ENCODE assay signal across 8 cellular contexts in the genomic region with DNA sequence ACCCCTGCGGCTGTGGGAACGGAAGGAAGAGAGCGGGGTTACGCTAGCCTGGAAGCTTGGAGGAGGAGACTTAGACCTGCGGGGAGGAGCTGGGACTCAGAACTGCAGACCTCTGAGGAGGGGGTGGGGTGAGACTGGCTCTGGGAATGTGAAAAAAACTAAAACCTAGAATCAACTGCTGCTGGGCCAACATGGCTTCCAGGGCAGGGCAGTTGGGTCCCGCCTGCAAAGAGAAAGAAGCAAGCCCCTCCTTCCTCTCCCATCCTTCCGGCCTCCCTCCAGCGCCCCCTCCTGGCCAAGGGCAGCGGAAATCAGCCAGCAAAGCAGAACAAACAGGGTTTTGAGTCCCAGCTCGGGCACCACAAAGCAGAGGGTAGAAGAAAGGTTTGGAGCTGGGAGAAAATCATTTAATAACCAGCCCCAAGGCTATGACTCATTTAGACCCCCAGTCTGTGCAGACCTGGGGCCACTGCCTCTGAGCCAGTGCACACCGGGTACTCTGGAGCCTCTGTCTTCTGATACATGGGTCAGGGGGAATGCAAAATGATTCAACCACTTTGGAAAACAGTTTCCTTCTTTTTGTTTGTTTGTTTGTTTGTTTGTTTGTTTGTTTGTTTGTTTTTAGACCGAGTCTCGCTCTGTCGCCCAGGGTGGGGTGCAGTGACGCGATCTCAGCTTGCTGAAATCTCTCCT. TPM values are rescaled to one million over a fixed set of nuclear protein-coding genes. Genes with fewer than 3 reads are reported as not detected.
A peak's percentile ranks its signal among the peaks of the same experiment; 100 is the strongest.
DNase-seq lines count a peak whose midpoint lies in the region; ATAC-seq and TF ChIP-seq lines count a peak whose summit lies in the region.

No MANE protein-coding gene starts in this region.

- DNase-seq in ELR (ENCODE audit: low read depth), result peak; percentile 71
- peak; percentile 36 for DNase-seq in LHCN-M2 (ENCODE audit: low read depth)
- peak; percentile 93 for DNase-seq in UCSD-AML1 (lab: John Stamatoyannopoulos, UW; ENCODE audit: unreplicated experiment)
- DNase-seq in astrocyte of the spinal cord (ENCODE audit: low read depth, low spot score), result peak; percentile 22
- peak; percentile 86 for DNase-seq in left kidney (ENCODE audit: low read depth, low spot score)
- peak; percentile 78 to 90 (median 80) for DNase-seq in stimulated activated CD4-positive, alpha-beta T cell treated with anti-CD3 and anti-CD28 coated beads, TNF-alpha, amount 100 ng/mL, for 24 hours (ENCODE audit: low read depth in 3 of 3)

- in situ Hi-C loops in astrocyte of the spinal cord (cut with HindIII; ENCODE audit: low sequenced_read_pairs), result no loop called here

- peak; percentile 79 for TF ChIP-seq CTCF in astrocyte of the spinal cord (IDR thresholded peaks at IDR 0.05; ENCODE audit: low read depth, low read length)

- ATAC-seq in GM18511 (IDR thresholded peaks at IDR 0.05; ENCODE audit: unreplicated experiment), result no peak
- no peak for ATAC-seq in GM21367 (IDR thresholded peaks at IDR 0.05; ENCODE audit: unreplicated experiment)

- no peak overlapping the region for H3K4me3 ChIP-seq in astrocyte of the spinal cord (ENCODE audit: low read depth, low read length)

RNA-seq across cellular contexts. Expression of a gene that starts 7.3 kb away (rescaled TPM):
- total RNA-seq in LHCN-M2 (2014; rRNA removed), result not detected in 2 replicates
- polyA plus RNA-seq in LHCN-M2 (2012), result not detected

RNA-seq across cellular contexts. Expression of a gene that starts 36.7 kb away (rescaled TPM):
- total RNA-seq in LHCN-M2 (2014; rRNA removed), result not detected in 2 replicates
- polyA plus RNA-seq in LHCN-M2 (2012), result not detected

RNA-seq across cellular contexts. Expression of a gene that starts 59.9 kb away (rescaled TPM):
- total RNA-seq in LHCN-M2 (2014; rRNA removed), result not detected in 2 replicates
- polyA plus RNA-seq in LHCN-M2 (2012), result 0.11 TPM

Comparison
In these comparisons a context has a peak if more than half of its experiments do, and no peak if none do; other contexts are left out.
1. DNase-seq: peak in every context shown above with its lines; median percentile 93 in UCSD-AML1; 86 in left kidney; 80 in stimulated activated CD4-positive, alpha-beta T cell treated with anti-CD3 and anti-CD28 coated beads, TNF-alpha, amount 100 ng/mL, for 24 hours; 71 in ELR; 36 in LHCN-M2; 22 in astrocyte of the spinal cord.